Comparison of ENCODE assay signal across 8 cellular contexts in the genomic region with DNA sequence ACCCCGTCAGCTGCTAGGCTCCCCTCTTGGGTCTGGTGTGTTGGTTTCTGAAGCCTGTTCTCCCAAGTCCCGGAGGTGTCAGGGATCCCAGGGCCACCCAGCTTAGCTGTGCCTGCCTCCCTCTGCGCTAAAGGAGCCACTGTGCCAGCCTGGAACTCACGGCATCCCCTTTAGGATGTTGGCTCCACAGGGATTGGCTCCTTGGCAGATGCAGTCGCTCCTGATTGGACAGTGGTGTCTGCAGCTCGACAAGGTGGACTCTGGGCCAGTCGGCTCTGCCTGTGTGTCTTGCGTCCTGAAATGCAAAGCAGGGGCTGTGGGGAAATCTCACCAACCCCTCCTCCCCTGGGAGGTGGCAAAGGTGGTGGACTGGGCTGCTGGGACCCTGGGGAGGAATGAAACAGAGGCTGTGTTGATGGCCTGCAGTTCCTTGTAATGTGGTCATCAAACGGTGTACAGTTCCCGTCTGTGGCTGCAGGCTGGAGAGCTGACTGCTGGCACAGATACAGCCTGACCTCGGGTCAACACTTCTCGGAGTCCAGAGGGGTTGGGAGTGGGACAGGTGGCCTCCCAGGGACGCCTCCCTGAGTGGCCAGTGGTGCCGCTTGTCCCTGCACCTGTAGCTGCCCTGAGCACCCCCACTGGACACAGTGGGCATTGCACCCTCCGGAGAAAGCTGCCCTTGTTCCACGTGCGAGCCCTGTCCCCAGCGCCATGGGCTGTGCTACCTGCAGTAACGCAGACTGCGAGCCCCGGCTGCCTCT. TPM values are rescaled to one million over a fixed set of nuclear protein-coding genes. Genes with fewer than 3 reads are reported as not detected.
A peak's percentile ranks its signal among the peaks of the same experiment; 100 is the strongest.
DNase-seq lines count a peak whose midpoint lies in the region; ATAC-seq, FAIRE-seq and TF ChIP-seq lines count a peak whose summit lies in the region.

No MANE protein-coding gene starts in this region.

- CTCF ChIA-PET in A549 (lab: Yijun Ruan, JAX), result interaction anchor here (0.6 to 1.7 kb wide), 10 partner anchors 9 to 144 kb away, joined by 3 to 6 read pairs (median 3); a partner anchor contains a TSS

- no peak overlapping the region for H3K27ac ChIP-seq in A549
- no peak overlapping the region for H3K27ac ChIP-seq in SJCRH30
- no peak overlapping the region for H3K27ac ChIP-seq in breast epithelium

- DNase-seq in A549 (ENCODE audit: low read depth in 1 of 2, low spot score in 1 of 2), result peak in 1 of 2 experiments; percentile 37
- no peak for DNase-seq in GM20000 (ENCODE audit: low spot score)
- peak; percentile 37 to 51 for DNase-seq in SJCRH30
- no peak for DNase-seq in breast epithelium (ENCODE audit: low spot score in 2 of 2)
- DNase-seq in kidney epithelial cell (ENCODE audit: low read depth), result no peak
- peak in 4 of 6 experiments; percentile 5 to 26 (median 15) for DNase-seq in stimulated activated naive CD4-positive, alpha-beta T cell (lab: John Stamatoyannopoulos, UW)
- no peak for DNase-seq in NCI-H2107 treated with DMSO at 0.1 percent for 48 hours (lab: John Stamatoyannopoulos, UW; ENCODE audit: unreplicated experiment)
- DNase-seq in AML-193 (lab: John Stamatoyannopoulos, UW), result no peak

- H3K27me3 ChIP-seq in SJCRH30, result peaks cover 5% of the 10 kb centered on the region; the same call in 1 of the 2 replicates
- H3K27me3 ChIP-seq in breast epithelium, result no peaks in the 10 kb centered on the region
- peaks cover 31% of the 10 kb centered on the region for H3K27me3 ChIP-seq in kidney epithelial cell (ENCODE audit: control insufficient read depth, insufficient read depth, low read length)

- no peak for TF ChIP-seq RAD21 in A549 (conservative IDR thresholded peaks at IDR 0.05 in 1 of 2, IDR thresholded peaks at IDR 0.05 in 1 of 2)

- H3K36me3 ChIP-seq in SJCRH30, result no peaks in the 10 kb centered on the region
- no peaks in the 10 kb centered on the region for H3K36me3 ChIP-seq in breast epithelium
- H3K36me3 ChIP-seq in kidney epithelial cell (ENCODE audit: control insufficient read depth, insufficient read depth, low read length), result no peaks in the 10 kb centered on the region

- no peaks in the 10 kb centered on the region for H3K4me1 ChIP-seq in A549
- no peaks in the 10 kb centered on the region for H3K4me1 ChIP-seq in SJCRH30
- no peaks in the 10 kb centered on the region for H3K4me1 ChIP-seq in breast epithelium

- POLR2A ChIA-PET in A549 (lab: Yijun Ruan, JAX), result interaction anchor here (0.5 kb wide), 1 partner anchor 301 kb away, joined by 3 read pairs; no protein-coding TSS in a partner anchor

- 0 out of 3 replicates have a peak overlapping the region, but pooled peaks have one; percentile 8 for H3K4me2 ChIP-seq in A549

- TF ChIP-seq EP300 in A549 (IDR thresholded peaks at IDR 0.05), result no peak

- WGBS in A549 (ENCODE audit: missing lambda C conversion rate), result 35% methylated on average over 10 of the region's 21 CpGs

- intact Hi-C loops in breast epithelium (cut with DNase I; ENCODE audit: low total_unique reads), result no loop called here

- H3K4me3 ChIP-seq in A549 (no peak overlapping the region), SJCRH30 (no peak overlapping the region), breast epithelium (no peak overlapping the region), kidney epithelial cell (ENCODE audit: low read depth, low read length) (no peak overlapping the region)

- peak; percentile 25; the same call in 1 of the 3 replicates for TF ChIP-seq CTCF in A549 (IDR thresholded peaks at IDR 0.05)
- TF ChIP-seq CTCF in GM20000 (IDR thresholded peaks at IDR 0.05; ENCODE audit: extremely low read depth, missing control alignments), result peak; percentile 34
- TF ChIP-seq CTCF in breast epithelium (IDR thresholded peaks at IDR 0.05), result peak in 2 of 3 donors; percentile 19 to 54
- peak; percentile 71 for TF ChIP-seq CTCF in kidney epithelial cell (IDR thresholded peaks at IDR 0.05; ENCODE audit: insufficient read depth, low read length, poor library complexity, severe bottlenecking)

- peak; percentile 83 to 95 for ATAC-seq in A549

- H3K9me3 ChIP-seq in A549 (no peaks in the 10 kb centered on the region), SJCRH30 (replicated peaks) (no peaks in the 10 kb centered on the region), breast epithelium (no peaks in the 10 kb centered on the region)

- TF ChIP-seq POLR2A in A549 (IDR thresholded peaks at IDR 0.05; ENCODE audit: low read length) (no peak), breast epithelium (IDR thresholded peaks at IDR 0.05) (no peak)

- no peak for FAIRE-seq in A549 (lab: Jason Lieb, UNC)

TF ChIP-seq in A549, 52 proteins besides CTCF, POLR2A, EP300 and RAD21:
- TF ChIP-seq, protein P1, sequence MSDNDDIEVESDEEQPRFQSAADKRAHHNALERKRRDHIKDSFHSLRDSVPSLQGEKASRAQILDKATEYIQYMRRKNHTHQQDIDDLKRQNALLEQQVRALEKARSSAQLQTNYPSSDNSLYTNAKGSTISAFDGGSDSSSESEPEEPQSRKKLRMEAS (IDR thresholded peaks at IDR 0.05), result peak; percentile 34; the same call in 1 of the 2 replicates
- TF ChIP-seq MAFK (IDR thresholded peaks at IDR 0.05; ENCODE audit: partially characterized antibody), result no peak
TF ChIP-seq in A549: peak in this region for 1.

RNA-seq across cellular contexts. Expression of a gene that starts 11.5 kb away (rescaled TPM):
- 6.4 and 7.3 TPM in 2 replicates for polyA plus RNA-seq in A549 (2011; rRNA removed)
- polyA plus RNA-seq in A549 (2012; cell fraction: cytosol; rRNA removed), result 6.7 and 7.7 TPM in 2 replicates
- polyA plus RNA-seq in A549 (2012; cell fraction: nucleus; rRNA removed), result 13.2 and 15.0 TPM in 2 replicates
- 9.9 to 11.1 TPM (median 9.9 TPM) in 3 replicates for polyA plus RNA-seq in A549 (2017; fragmentation: RNase III; extraction: RNeasy Plus Mini Kit Qiagen cat#74134 plus additional on column Dnase treatment)
- polyA minus RNA-seq in A549 (2011; rRNA and poly(A)+ RNA removed), result 6.0 and 6.1 TPM in 2 replicates
- total RNA-seq in SJCRH30 (2014; rRNA removed; shearing (Covaris generic)), result 0.56 and 0.77 TPM in 2 replicates
- total RNA-seq in breast epithelium, result 10 to 100 TPM in 1 of 3 donors, 1 to 10 TPM in 2; 6.9 to 19.8 (median 9.8) TPM
- total RNA-seq in kidney epithelial cell, result 1.6 and 2.7 TPM in 2 replicates

RNA-seq across cellular contexts. Expression of a gene that starts 41.9 kb away (rescaled TPM):
- 2.9 and 3.7 TPM in 2 replicates for polyA plus RNA-seq in A549 (2011; rRNA removed)
- 6.1 and 7.6 TPM in 2 replicates for polyA plus RNA-seq in A549 (2012; cell fraction: cytosol; rRNA removed)
- polyA plus RNA-seq in A549 (2012; cell fraction: nucleus; rRNA removed), result 31.0 and 35.1 TPM in 2 replicates
- polyA plus RNA-seq in A549 (2017; fragmentation: RNase III; extraction: RNeasy Plus Mini Kit Qiagen cat#74134 plus additional on column Dnase treatment), result 4.8 to 5.5 TPM (median 5.1 TPM) in 3 replicates
- polyA minus RNA-seq in A549 (2011; rRNA and poly(A)+ RNA removed), result 8.3 and 9.1 TPM in 2 replicates
- 6.4 and 7.3 TPM in 2 replicates for total RNA-seq in SJCRH30 (2014; rRNA removed; shearing (Covaris generic))
- 10 to 100 TPM in 2 of 3 donors, 1 to 10 TPM in 1; 7.0 to 18.7 (median 18.1) TPM for total RNA-seq in breast epithelium
- total RNA-seq in kidney epithelial cell, result 6.6 TPM in 2 replicates

Comparison
In these comparisons a context has a peak if more than half of its experiments do, and no peak if none do; other contexts are left out.
1. DNase-seq: peak in SJCRH30 (2 of 2) and stimulated activated naive CD4-positive, alpha-beta T cell (4 of 6); none in GM20000 (single experiment), breast epithelium (0 of 2), kidney epithelial cell (single experiment), NCI-H2107 treated with DMSO at 0.1 percent for 48 hours (single experiment) and AML-193 (0 of 2).
2. Peak in every context shown above with its lines, with median percentiles within 50 percentile points of each other: CTCF ChIP-seq.